ENCODE assay signal across 8 cellular contexts in the genomic region with DNA sequence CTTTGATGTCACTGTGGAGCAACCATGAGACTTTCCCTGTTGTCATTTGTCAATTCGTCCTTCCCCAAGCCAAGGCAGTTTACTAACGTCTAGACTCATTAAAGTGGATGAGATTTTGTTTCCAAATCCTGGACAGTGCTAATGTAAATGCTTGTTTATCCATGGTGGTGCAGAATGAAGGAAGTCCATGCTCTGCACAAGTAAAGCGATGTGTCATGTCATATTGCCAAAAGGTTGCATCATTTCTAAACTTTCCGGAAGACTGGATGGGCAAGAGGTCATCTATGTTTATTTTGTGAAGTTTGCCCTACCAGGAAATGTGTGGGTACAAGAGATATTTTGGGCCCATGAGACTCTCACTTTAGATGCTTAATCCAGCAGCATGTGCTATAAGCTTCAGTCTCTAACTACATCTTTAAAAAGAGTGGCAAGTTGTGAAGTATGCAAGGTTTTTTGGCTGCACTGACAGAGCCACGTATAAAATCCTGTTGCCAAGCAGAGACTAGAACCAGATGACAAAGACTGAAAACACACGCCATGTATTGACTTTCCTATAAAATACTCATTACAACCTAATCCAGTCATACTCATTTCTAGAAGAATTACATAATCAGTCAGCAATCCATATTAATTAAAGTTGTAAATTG.
DNase-seq lines count a peak whose midpoint lies in the region; ATAC-seq and TF ChIP-seq lines count a peak whose summit lies in the region.

No MANE protein-coding gene starts in this region.

- no peaks in the 10 kb centered on the region for H3F3A ChIP-seq in SK-N-SH (replicated peaks; ENCODE audit: insufficient read depth)
- H3F3A ChIP-seq in smooth muscle cell (ENCODE audit: low read depth) = peaks cover 20% of the 10 kb centered on the region

- no peak for TF ChIP-seq POLR2A in gastroesophageal sphincter (IDR thresholded peaks at IDR 0.05)

- WGBS in SK-N-SH (ENCODE audit: low lambda C conversion rate) = 79% methylated on average over 6 of the region's 6 CpGs
- whole genome bisulfite sequencing in gastroesophageal sphincter (ENCODE audit: low coverage in 1 of 2), 2 donors = 21 to 32% methylated on average over 5 to 6 of the region's 6 CpGs
- 19% methylated on average over 6 of the region's 6 CpGs for WGBS in smooth muscle cell (ENCODE audit: low lambda C conversion rate)

- ATAC-seq in gastroesophageal sphincter (peak; percentile 87), GM21381 (IDR thresholded peaks at IDR 0.05; ENCODE audit: unreplicated experiment) (no peak), HG03521 (IDR thresholded peaks at IDR 0.05; ENCODE audit: unreplicated experiment) (no peak), HG02885 (IDR thresholded peaks at IDR 0.05; ENCODE audit: poor library complexity, unreplicated experiment) (no peak)

- H3K4me1 ChIP-seq in SK-N-SH (ENCODE audit: control insufficient read depth in 1 of 2, insufficient read depth in 2 of 2, low read depth in 1 of 2, low read length in 1 of 2) (peaks cover 0 to 7% of the 10 kb centered on the region in 2 experiments; a peak in 1 of 4 replicates), gastroesophageal sphincter (peaks cover 0 to 13% (median 5%) of the 10 kb centered on the region in 3 donors), smooth muscle cell (ENCODE audit: low read depth) (peaks cover 3% of the 10 kb centered on the region)

- CTCF ChIA-PET in SK-N-SH (lab: Yijun Ruan, JAX) = interaction anchor here (0.8 kb wide), 1 partner anchor 365 kb away, joined by 4 read pairs; no protein-coding TSS in a partner anchor

- TF ChIP-seq EP300 in SK-N-SH (IDR thresholded peaks at IDR 0.05; ENCODE audit: borderline replicate concordance in 1 of 2, low read depth in 1 of 2, low read length in 1 of 2) (no peak), gastroesophageal sphincter (IDR thresholded peaks at IDR 0.05) (no peak)

- DNase-seq in HFF-Myc (ENCODE audit: extremely low read depth, low read depth) (peak; percentile 77), SK-N-SH (no peak), smooth muscle cell (lab: John Stamatoyannopoulos, UW; ENCODE audit: unreplicated experiment) (no peak), retina (no peak)

- POLR2A ChIA-PET in SK-N-SH (lab: Yijun Ruan, JAX) = no interaction called here

- H3K36me3 ChIP-seq in SK-N-SH (replicated peaks in 1 of 2; ENCODE audit: control insufficient read depth in 1 of 2, insufficient read depth in 2 of 2, low read length in 1 of 2) = no peaks in the 10 kb centered on the region
- H3K36me3 ChIP-seq in gastroesophageal sphincter = no peaks in the 10 kb centered on the region
- no peaks in the 10 kb centered on the region for H3K36me3 ChIP-seq in smooth muscle cell (ENCODE audit: low read depth)

- H2AFZ ChIP-seq in SK-N-SH (ENCODE audit: low read depth) (peak overlapping the region; percentile 50; the same call in 1 of the 2 replicates), smooth muscle cell (ENCODE audit: low read depth) (peak overlapping the region; percentile 45)

- H3K9me3 ChIP-seq in SK-N-SH (no peaks in the 10 kb centered on the region), gastroesophageal sphincter (no peaks in the 10 kb centered on the region), smooth muscle cell (replicated peaks; ENCODE audit: low read depth) (no peaks in the 10 kb centered on the region)

- H3K9me2 ChIP-seq in SK-N-SH = no peaks in the 10 kb centered on the region

- H3K9ac ChIP-seq in SK-N-SH (no peak overlapping the region), smooth muscle cell (ENCODE audit: low read depth) (peak overlapping the region; percentile 69)

- H3K79me2 ChIP-seq in SK-N-SH (ENCODE audit: insufficient read depth) (no peaks in the 10 kb centered on the region), smooth muscle cell (ENCODE audit: low read depth) (no peaks in the 10 kb centered on the region)

- TF ChIP-seq CTCF in HFF-Myc (IDR thresholded peaks at IDR 0.05; ENCODE audit: low read depth, low read length, missing control alignments) (no peak), SK-N-SH (IDR thresholded peaks at IDR 0.05) (no peak), gastroesophageal sphincter (IDR thresholded peaks at IDR 0.05) (no peak), smooth muscle cell (IDR thresholded peaks at IDR 0.05; ENCODE audit: borderline replicate concordance, insufficient read depth, poor library complexity, severe bottlenecking) (no peak)

- H3K4me2 ChIP-seq in SK-N-SH = no peak overlapping the region
- H3K4me2 ChIP-seq in smooth muscle cell = peak overlapping the region; percentile 68

- no peak for TF ChIP-seq RAD21 in SK-N-SH (IDR thresholded peaks at IDR 0.05; ENCODE audit: low read length)

- H3K4me3 ChIP-seq in HFF-Myc (replicated peaks; ENCODE audit: low read depth, low read length) (no peak overlapping the region), SK-N-SH (ENCODE audit: low read depth in 2 of 2, low read length in 1 of 2) (no peak overlapping the region), gastroesophageal sphincter (no peak overlapping the region), smooth muscle cell (no peak overlapping the region)

- H4K20me1 ChIP-seq in SK-N-SH (ENCODE audit: insufficient read depth) = no peaks in the 10 kb centered on the region
- no peaks in the 10 kb centered on the region for H4K20me1 ChIP-seq in smooth muscle cell (ENCODE audit: low read depth)

- H3K27ac ChIP-seq in SK-N-SH (ENCODE audit: low read depth in 2 of 2, low read length in 1 of 2) (peak overlapping the region in 1 of 2 experiments; percentile 52; a peak in 2 of 4 replicates), gastroesophageal sphincter (peak overlapping the region in 2 of 4 donors; percentile 20 to 25), smooth muscle cell (ENCODE audit: low read depth) (peak overlapping the region; percentile 99)

- H3K27me3 ChIP-seq in SK-N-SH (ENCODE audit: insufficient read depth) (no peaks in the 10 kb centered on the region), gastroesophageal sphincter (no peaks in the 10 kb centered on the region), smooth muscle cell (ENCODE audit: low read depth) (no peaks in the 10 kb centered on the region)

TF ChIP-seq in SK-N-SH, 30 proteins besides CTCF, POLR2A, EP300 and RAD21 (continues in another document):
- TF ChIP-seq YY1 (IDR thresholded peaks at IDR 0.05; ENCODE audit: low read depth) = no peak
- TF ChIP-seq EZH2phosphoT487 (IDR thresholded peaks at IDR 0.05; ENCODE audit: borderline replicate concordance, low read depth) = no peak
- TF ChIP-seq, protein P1, sequence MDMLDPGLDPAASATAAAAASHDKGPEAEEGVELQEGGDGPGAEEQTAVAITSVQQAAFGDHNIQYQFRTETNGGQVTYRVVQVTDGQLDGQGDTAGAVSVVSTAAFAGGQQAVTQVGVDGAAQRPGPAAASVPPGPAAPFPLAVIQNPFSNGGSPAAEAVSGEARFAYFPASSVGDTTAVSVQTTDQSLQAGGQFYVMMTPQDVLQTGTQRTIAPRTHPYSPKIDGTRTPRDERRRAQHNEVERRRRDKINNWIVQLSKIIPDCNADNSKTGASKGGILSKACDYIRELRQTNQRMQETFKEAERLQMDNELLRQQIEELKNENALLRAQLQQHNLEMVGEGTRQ (IDR thresholded peaks at IDR 0.05; ENCODE audit: borderline replicate concordance, low read depth, low read length) = no peak
- TF ChIP-seq TEAD4 (IDR thresholded peaks at IDR 0.05; ENCODE audit: borderline replicate concordance, insufficient read depth) = no peak
- no peak for TF ChIP-seq CHD2 (IDR thresholded peaks at IDR 0.05; ENCODE audit: low read length, partially characterized antibody)
- TF ChIP-seq, protein P2, sequence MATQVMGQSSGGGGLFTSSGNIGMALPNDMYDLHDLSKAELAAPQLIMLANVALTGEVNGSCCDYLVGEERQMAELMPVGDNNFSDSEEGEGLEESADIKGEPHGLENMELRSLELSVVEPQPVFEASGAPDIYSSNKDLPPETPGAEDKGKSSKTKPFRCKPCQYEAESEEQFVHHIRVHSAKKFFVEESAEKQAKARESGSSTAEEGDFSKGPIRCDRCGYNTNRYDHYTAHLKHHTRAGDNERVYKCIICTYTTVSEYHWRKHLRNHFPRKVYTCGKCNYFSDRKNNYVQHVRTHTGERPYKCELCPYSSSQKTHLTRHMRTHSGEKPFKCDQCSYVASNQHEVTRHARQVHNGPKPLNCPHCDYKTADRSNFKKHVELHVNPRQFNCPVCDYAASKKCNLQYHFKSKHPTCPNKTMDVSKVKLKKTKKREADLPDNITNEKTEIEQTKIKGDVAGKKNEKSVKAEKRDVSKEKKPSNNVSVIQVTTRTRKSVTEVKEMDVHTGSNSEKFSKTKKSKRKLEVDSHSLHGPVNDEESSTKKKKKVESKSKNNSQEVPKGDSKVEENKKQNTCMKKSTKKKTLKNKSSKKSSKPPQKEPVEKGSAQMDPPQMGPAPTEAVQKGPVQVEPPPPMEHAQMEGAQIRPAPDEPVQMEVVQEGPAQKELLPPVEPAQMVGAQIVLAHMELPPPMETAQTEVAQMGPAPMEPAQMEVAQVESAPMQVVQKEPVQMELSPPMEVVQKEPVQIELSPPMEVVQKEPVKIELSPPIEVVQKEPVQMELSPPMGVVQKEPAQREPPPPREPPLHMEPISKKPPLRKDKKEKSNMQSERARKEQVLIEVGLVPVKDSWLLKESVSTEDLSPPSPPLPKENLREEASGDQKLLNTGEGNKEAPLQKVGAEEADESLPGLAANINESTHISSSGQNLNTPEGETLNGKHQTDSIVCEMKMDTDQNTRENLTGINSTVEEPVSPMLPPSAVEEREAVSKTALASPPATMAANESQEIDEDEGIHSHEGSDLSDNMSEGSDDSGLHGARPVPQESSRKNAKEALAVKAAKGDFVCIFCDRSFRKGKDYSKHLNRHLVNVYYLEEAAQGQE (IDR thresholded peaks at IDR 0.05; ENCODE audit: low read depth, low read length) = no peak
- TF ChIP-seq RFX5 (IDR thresholded peaks at IDR 0.05; ENCODE audit: low read length) = no peak
- no peak for TF ChIP-seq PBX3 (IDR thresholded peaks at IDR 0.05)
- TF ChIP-seq IRF3 (IDR thresholded peaks at IDR 0.05; ENCODE audit: low read depth, low read length) = no peak
